Comparison of ENCODE assay signal across 29 cellular contexts in the genomic region with DNA sequence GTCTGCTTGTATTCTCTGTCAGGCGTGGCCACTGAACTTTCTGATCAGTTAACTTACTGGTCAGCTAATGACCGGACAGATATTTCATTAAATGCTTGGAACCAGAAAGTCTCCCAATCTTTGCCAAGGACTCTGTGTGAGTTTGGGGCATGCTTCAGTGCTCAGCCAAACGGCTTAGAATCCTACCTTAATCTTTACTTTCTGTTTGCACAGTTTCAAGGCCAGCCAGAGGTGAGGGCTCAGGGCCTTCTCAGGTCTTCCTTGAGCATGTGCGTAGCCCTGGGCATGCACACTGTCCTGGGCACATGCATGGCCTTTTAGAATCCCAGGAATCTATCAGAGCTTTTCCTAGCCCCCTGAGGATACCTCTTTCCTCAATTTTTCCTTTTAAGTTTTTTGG.
"Had no signal": no experiment of that assay in that cellular context is flagged by ENCODE, and none has a peak within 500 bp of the region (broad histone marks: within the 10 kb centered on the region; RNA-seq: fewer than 3 reads in every experiment).

No MANE protein-coding gene starts in this region.

- H3K27me3 ChIP-seq: esophagus muscularis mucosa, foreskin keratinocyte, gastrocnemius medialis, heart right ventricle had no signal

- H3K9me3 Mint-ChIP-seq: effector memory CD8-positive, alpha-beta T cell had no signal

- H3K27ac Mint-ChIP-seq: activated CD4-positive, alpha-beta memory T cell treated with anti-CD3 and anti-CD28 coated beads, Interleukin-2, amount 10 ng/mL, durations not matched to agents 7 days and 5 days; activated CD4-positive, alpha-beta T cell treated with anti-CD3 and anti-CD28 coated beads for 36 hours; activated CD4-positive, alpha-beta T cell treated with anti-CD3 and anti-CD28 coated beads, Interleukin-2, amount 10 ng/mL, durations not matched to agents 24 days and 14 days; activated naive CD8-positive, alpha-beta T cell; activated T-helper 1 cell treated with anti-CD3 and anti-CD28 coated beads, Interleukin-12 subunit alpha, Interleukin-12 subunit beta, Interleukin-2, Interleukin-4 antibody, amounts not matched to agents 30 ng/mL and 10 ng/mL and 1 ng/mL, durations not matched to agents 14 hours and 24 hours and 36 hours; activated T-helper 2 cell treated with anti-CD3 and anti-CD28 coated beads, Interferon-gamma antibody, Interleukin-2, Interleukin-4, amounts not matched to agents 10 μg/mL and 5 μg/mL and 100 μg/mL, durations not matched to agents 14 hours and 24 hours and 36 hours; effector memory CD8-positive, alpha-beta T cell; T-helper 17 cell; T-helper 2 cell treated with Interferon-gamma antibody and Interleukin-4, amounts not matched to agents 5 μg/mL and 100 μg/mL, for 36 hours had no signal

- H3K4me1 ChIP-seq: esophagus muscularis mucosa, gastrocnemius medialis, heart right ventricle had no signal

- DNase-seq: activated CD4-positive, alpha-beta memory T cell treated with anti-CD3 and anti-CD28 coated beads, Interleukin-2, amount 10 ng/mL, durations not matched to agents 7 days and 5 days; activated CD4-positive, alpha-beta T cell treated with anti-CD3 and anti-CD28 coated beads for 36 hours; activated CD4-positive, alpha-beta T cell treated with anti-CD3 and anti-CD28 coated beads, Interleukin-2, amount 10 ng/mL, durations not matched to agents 24 days and 14 days; activated CD4-positive, alpha-beta T cell treated with anti-CD3 and anti-CD28 coated beads, Interleukin-2, amount 50 U/mL, for 4 hours; activated CD4-positive, CD25-positive, alpha-beta regulatory T cell; activated CD4-positive, CD25-positive, alpha-beta regulatory T cell treated with anti-CD3 and anti-CD28 coated beads, Interleukin-2, amount 50 U/mL, for 72 hours; activated CD8-positive, alpha-beta memory T cell treated with anti-CD3 and anti-CD28 coated beads, Interleukin-2, amount 50 U/mL, for 48 hours; activated effector memory CD4-positive, alpha-beta T cell treated with anti-CD3 and anti-CD28 coated beads, Interleukin-2, amount 50 U/mL, for 16 hours; activated naive CD4-positive, alpha-beta T cell treated with anti-CD3 and anti-CD28 coated beads, Interleukin-2, amount 50 U/mL, for 16 hours; activated T-cell treated with anti-CD3 and anti-CD28 coated beads, Interleukin-2, amount 50 U/mL, for 4 hours; amniotic stem cell; anterior cingulate cortex; caudate nucleus; cortex of kidney; dermis blood vessel endothelial cell; effector CD4-positive, alpha-beta T cell; effector memory CD8-positive, alpha-beta T cell; erythroblast; foreskin keratinocyte; gastrocnemius medialis; heart right ventricle; T-helper 1 cell; T-helper 17 cell; T1000 had no signal

- H3K27ac ChIP-seq: esophagus muscularis mucosa, foreskin keratinocyte, gastrocnemius medialis, heart right ventricle had no signal

- H3K36me3 ChIP-seq: esophagus muscularis mucosa, gastrocnemius medialis, heart right ventricle had no signal

- H3K4me3 ChIP-seq: esophagus muscularis mucosa, gastrocnemius medialis, heart right ventricle had no signal

- H3K4me1 Mint-ChIP-seq: activated CD4-positive, alpha-beta T cell treated with anti-CD3 and anti-CD28 coated beads for 36 hours; activated CD4-positive, alpha-beta T cell treated with anti-CD3 and anti-CD28 coated beads, Interleukin-2, amount 10 ng/mL, durations not matched to agents 24 days and 14 days; T-helper 17 cell had no signal

- H3K4me3 Mint-ChIP-seq: activated CD4-positive, alpha-beta memory T cell treated with anti-CD3 and anti-CD28 coated beads, Interleukin-2, amount 10 ng/mL, durations not matched to agents 7 days and 5 days; activated CD4-positive, alpha-beta T cell treated with anti-CD3 and anti-CD28 coated beads for 36 hours; activated CD4-positive, alpha-beta T cell treated with anti-CD3 and anti-CD28 coated beads, Interleukin-2, amount 10 ng/mL, durations not matched to agents 24 days and 14 days; activated naive CD8-positive, alpha-beta T cell; activated T-cell treated with anti-CD3 and anti-CD28 coated beads, Interleukin-2, amount 50 U/mL, for 4 hours; activated T-helper 1 cell treated with anti-CD3 and anti-CD28 coated beads, Interleukin-12 subunit alpha, Interleukin-12 subunit beta, Interleukin-2, Interleukin-4 antibody, amounts not matched to agents 30 ng/mL and 10 ng/mL and 1 ng/mL, durations not matched to agents 14 hours and 24 hours and 36 hours; effector memory CD8-positive, alpha-beta T cell; T-helper 17 cell; T-helper 2 cell treated with Interferon-gamma antibody and Interleukin-4, amounts not matched to agents 5 μg/mL and 100 μg/mL, for 36 hours had no signal

- ATAC-seq: activated CD4-positive, alpha-beta T cell treated with anti-CD3 and anti-CD28 coated beads for 36 hours; activated T-cell treated with anti-CD3 and anti-CD28 coated beads, Interleukin-2, amount 50 U/mL, for 4 hours; effector memory CD8-positive, alpha-beta T cell; foreskin keratinocyte; gastrocnemius medialis; heart right ventricle; T-helper 17 cell had no signal

- H3K27me3 Mint-ChIP-seq: T-helper 17 cell had no signal
